In the genomic region with DNA sequence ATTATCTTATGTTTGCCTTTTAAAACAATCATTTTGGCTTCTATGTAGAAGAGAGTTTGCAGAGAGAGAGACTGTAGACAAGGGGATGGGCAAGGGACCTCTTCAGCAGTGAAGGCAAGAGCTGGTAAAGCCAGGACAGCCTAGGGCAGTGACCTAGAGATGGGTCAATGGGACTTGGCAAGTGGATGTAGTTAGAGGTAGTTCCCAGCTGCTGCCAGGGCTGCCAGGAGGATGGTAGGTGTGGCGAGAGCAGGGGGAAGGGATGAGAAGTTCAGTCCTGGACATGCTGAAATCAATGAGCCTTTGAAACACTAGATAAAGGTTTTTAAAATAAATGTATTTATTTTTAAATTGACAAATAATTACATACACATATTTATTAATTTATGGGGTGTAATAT, we compare ENCODE assay signal across 33 cellular contexts. TPM values are rescaled to one million over a fixed set of nuclear protein-coding genes. Genes with fewer than 3 reads are reported as not detected.
"Had no signal": no experiment of that assay in that cellular context is flagged by ENCODE, and none has a peak within 500 bp of the region (broad histone marks: within the 10 kb centered on the region; RNA-seq: fewer than 3 reads in every experiment).

No MANE protein-coding gene starts in this region.

- ATAC-seq: activated CD4-positive, CD25-positive, alpha-beta regulatory T cell treated with anti-CD3 and anti-CD28 coated beads, Interleukin-2, amount 50 U/mL, for 24 hours; activated naive CD4-positive, alpha-beta T cell treated with anti-CD3 and anti-CD28 coated beads, Interleukin-2, amount 50 U/mL, for 72 hours; activated T-cell treated with anti-CD3 and anti-CD28 coated beads, Interleukin-2, amount 50 U/mL, for 72 hours; gastrocnemius medialis; heart left ventricle; T-cell had no signal

- H3K36me3 ChIP-seq: ascending aorta, breast epithelium, cardiac muscle cell, colonic mucosa, gastrocnemius medialis, heart left ventricle, WERI-Rb-1 had no signal

- H3K4me1 Mint-ChIP-seq: activated B cell treated with CpG ODN at 0.5 μM for 24 hours; activated CD4-positive, alpha-beta memory T cell treated with anti-CD3 and anti-CD28 coated beads, Interleukin-2, amount 10 ng/mL, durations not matched to agents 7 days and 5 days; activated CD4-positive, alpha-beta T cell treated with anti-CD3 and anti-CD28 coated beads, Interleukin-2, amount 10 ng/mL, durations not matched to agents 7 days and 5 days; activated naive CD4-positive, alpha-beta T cell treated with anti-CD3 and anti-CD28 coated beads, Interleukin-2, amount 10 ng/mL, durations not matched to agents 7 days and 5 days; activated naive CD8-positive, alpha-beta T cell treated with anti-CD3 and anti-CD28 coated beads, Interleukin-2, amount 10 ng/mL, durations not matched to agents 7 days and 5 days; brain; T-cell had no signal

- H3K4me3 Mint-ChIP-seq: activated B cell treated with CpG ODN at 0.5 μM for 24 hours; activated CD4-positive, alpha-beta memory T cell treated with anti-CD3 and anti-CD28 coated beads, Interleukin-2, amount 10 ng/mL, durations not matched to agents 7 days and 5 days; activated CD4-positive, alpha-beta T cell treated with anti-CD3 and anti-CD28 coated beads, Interleukin-2, amount 10 ng/mL, durations not matched to agents 7 days and 5 days; activated naive CD4-positive, alpha-beta T cell treated with anti-CD3 and anti-CD28 coated beads, Interleukin-2, amount 10 ng/mL, durations not matched to agents 7 days and 5 days; activated naive CD8-positive, alpha-beta T cell treated with anti-CD3 and anti-CD28 coated beads, Interleukin-2, amount 10 ng/mL, durations not matched to agents 7 days and 5 days; activated T-cell treated with anti-CD3 and anti-CD28 coated beads, Interleukin-2, amount 50 U/mL, for 24 hours; activated T-cell treated with anti-CD3 and anti-CD28 coated beads, Interleukin-2, amount 50 U/mL, for 72 hours; brain; T-cell; T-helper 1 cell treated with Interleukin-12 subunit alpha and Interleukin-12 subunit beta and Interleukin-4 antibody, amounts not matched to agents 30 μg/mL and 1 μg/mL, for 36 hours; T-helper 2 cell treated with Interferon-gamma antibody and Interleukin-4, amounts not matched to agents 5 μg/mL and 100 μg/mL, for 36 hours had no signal

- H3K9me3 ChIP-seq: ascending aorta, breast epithelium, colonic mucosa, gastrocnemius medialis, heart left ventricle had no signal

- H3K9me3 Mint-ChIP-seq: activated B cell treated with CpG ODN at 0.5 μM for 24 hours; activated CD4-positive, alpha-beta memory T cell treated with anti-CD3 and anti-CD28 coated beads, Interleukin-2, amount 10 ng/mL, durations not matched to agents 7 days and 5 days; activated CD4-positive, alpha-beta T cell treated with anti-CD3 and anti-CD28 coated beads, Interleukin-2, amount 10 ng/mL, durations not matched to agents 7 days and 5 days; activated naive CD4-positive, alpha-beta T cell treated with anti-CD3 and anti-CD28 coated beads, Interleukin-2, amount 10 ng/mL, durations not matched to agents 7 days and 5 days; activated naive CD4-positive, alpha-beta T cell treated with anti-CD3 and anti-CD28 coated beads, Interleukin-2, amount 50 U/mL, for 72 hours; activated naive CD8-positive, alpha-beta T cell treated with anti-CD3 and anti-CD28 coated beads, Interleukin-2, amount 10 ng/mL, durations not matched to agents 7 days and 5 days; activated T-cell treated with anti-CD3 and anti-CD28 coated beads, Interleukin-2, amount 50 U/mL, for 24 hours; activated T-cell treated with anti-CD3 and anti-CD28 coated beads, Interleukin-2, amount 50 U/mL, for 72 hours; brain; T-cell; T-helper 1 cell treated with Interleukin-12 subunit alpha and Interleukin-12 subunit beta and Interleukin-4 antibody, amounts not matched to agents 30 μg/mL and 1 μg/mL, for 36 hours; T-helper 2 cell treated with Interferon-gamma antibody and Interleukin-4, amounts not matched to agents 5 μg/mL and 100 μg/mL, for 36 hours had no signal

- H3K27me3 Mint-ChIP-seq: activated CD4-positive, alpha-beta memory T cell treated with anti-CD3 and anti-CD28 coated beads, Interleukin-2, amount 10 ng/mL, durations not matched to agents 7 days and 5 days had no signal

- H3K4me1 ChIP-seq: ascending aorta, breast epithelium, colonic mucosa, gastrocnemius medialis, heart left ventricle had no signal

- H3K36me3 Mint-ChIP-seq: activated naive CD4-positive, alpha-beta T cell treated with anti-CD3 and anti-CD28 coated beads, Interleukin-2, amount 10 ng/mL, durations not matched to agents 7 days and 5 days; activated naive CD8-positive, alpha-beta T cell treated with anti-CD3 and anti-CD28 coated beads, Interleukin-2, amount 10 ng/mL, durations not matched to agents 7 days and 5 days; brain; T-cell had no signal

- DNase-seq: activated B cell treated with CpG ODN at 0.5 μM for 24 hours; activated CD4-positive, alpha-beta memory T cell treated with anti-CD3 and anti-CD28 coated beads, Interleukin-2, amount 10 ng/mL, durations not matched to agents 7 days and 5 days; activated CD4-positive, alpha-beta T cell treated with anti-CD3 and anti-CD28 coated beads, Interleukin-2, amount 10 ng/mL, durations not matched to agents 7 days and 5 days; activated CD4-positive, alpha-beta T cell treated with anti-CD3 and anti-CD28 coated beads, Interleukin-2, amount 50 U/mL, for 4 hours; activated CD8-positive, alpha-beta memory T cell treated with anti-CD3 and anti-CD28 coated beads, Interleukin-2, amount 50 U/mL, for 48 hours; activated gamma-delta T cell; activated naive CD4-positive, alpha-beta T cell; activated naive CD4-positive, alpha-beta T cell treated with anti-CD3 and anti-CD28 coated beads, Interleukin-2, amount 10 ng/mL, durations not matched to agents 7 days and 5 days; activated naive CD8-positive, alpha-beta T cell treated with anti-CD3 and anti-CD28 coated beads, Interleukin-2, amount 10 ng/mL, durations not matched to agents 7 days and 5 days; activated T-cell treated with anti-CD3 and anti-CD28 coated beads for 4 hours; activated T-cell treated with anti-CD3 and anti-CD28 coated beads, Interleukin-2, amount 50 U/mL, for 24 hours; activated T-cell treated with anti-CD3 and anti-CD28 coated beads, Interleukin-2, amount 50 U/mL, for 72 hours; central memory CD4-positive, alpha-beta T cell; cerebellar nuclear complex; colonic mucosa; effector CD8-positive, alpha-beta T cell; gastrocnemius medialis; glutamatergic neuron; heart left ventricle; T-cell; T1000; WERI-Rb-1 had no signal

- H3K4me3 ChIP-seq: ascending aorta, breast epithelium, cardiac muscle cell, colonic mucosa, gastrocnemius medialis, heart left ventricle had no signal

- H3K27ac ChIP-seq: ascending aorta, breast epithelium, cardiac muscle cell, colonic mucosa, gastrocnemius medialis, heart left ventricle, WERI-Rb-1 had no signal

- H3K27ac Mint-ChIP-seq: activated B cell treated with CpG ODN at 0.5 μM for 24 hours; activated CD4-positive, alpha-beta memory T cell treated with anti-CD3 and anti-CD28 coated beads, Interleukin-2, amount 10 ng/mL, durations not matched to agents 7 days and 5 days; activated CD4-positive, alpha-beta T cell treated with anti-CD3 and anti-CD28 coated beads, Interleukin-2, amount 10 ng/mL, durations not matched to agents 7 days and 5 days; activated naive CD4-positive, alpha-beta T cell treated with anti-CD3 and anti-CD28 coated beads, Interleukin-2, amount 10 ng/mL, durations not matched to agents 7 days and 5 days; activated naive CD4-positive, alpha-beta T cell treated with anti-CD3 and anti-CD28 coated beads, Interleukin-2, amount 50 U/mL, for 72 hours; activated naive CD8-positive, alpha-beta T cell treated with anti-CD3 and anti-CD28 coated beads, Interleukin-2, amount 10 ng/mL, durations not matched to agents 7 days and 5 days; activated T-cell treated with anti-CD3 and anti-CD28 coated beads, Interleukin-2, amount 50 U/mL, for 24 hours; activated T-cell treated with anti-CD3 and anti-CD28 coated beads, Interleukin-2, amount 50 U/mL, for 72 hours; brain; T-cell; T-helper 1 cell treated with Interleukin-12 subunit alpha and Interleukin-12 subunit beta and Interleukin-4 antibody, amounts not matched to agents 30 μg/mL and 1 μg/mL, for 36 hours; T-helper 2 cell treated with Interferon-gamma antibody and Interleukin-4, amounts not matched to agents 5 μg/mL and 100 μg/mL, for 36 hours had no signal

- H3K27me3 ChIP-seq: ascending aorta, breast epithelium, cardiac muscle cell, colonic mucosa, foreskin keratinocyte, gastrocnemius medialis, heart left ventricle had no signal

RNA-seq across cellular contexts. Expression of gene SPRR5, which starts 6.4 kb away (rescaled TPM):
- total RNA-seq: activated B cell treated with CpG ODN at 0.5 μM for 24 hours; activated CD4-positive, alpha-beta memory T cell treated with anti-CD3 and anti-CD28 coated beads, Interleukin-2, amount 10 ng/mL, durations not matched to agents 7 days and 5 days; activated CD4-positive, alpha-beta T cell treated with anti-CD3 and anti-CD28 coated beads, Interleukin-2, amount 10 ng/mL, durations not matched to agents 7 days and 5 days; activated naive CD4-positive, alpha-beta T cell treated with anti-CD3 and anti-CD28 coated beads, Interleukin-2, amount 50 U/mL, for 72 hours; activated naive CD8-positive, alpha-beta T cell treated with anti-CD3 and anti-CD28 coated beads, Interleukin-2, amount 10 ng/mL, durations not matched to agents 7 days and 5 days; activated T-cell treated with anti-CD3 and anti-CD28 coated beads, Interleukin-2, amount 50 U/mL, for 72 hours; ascending aorta; breast epithelium; cardiac muscle cell; colonic mucosa; dermis microvascular lymphatic vessel endothelial cell; endothelial cell of umbilical vein; gastrocnemius medialis; heart left ventricle; T-cell had no signal

RNA-seq across cellular contexts. Expression of gene SPRR4, which starts 29.8 kb away (rescaled TPM):
- total RNA-seq: activated B cell treated with CpG ODN at 0.5 μM for 24 hours; activated CD4-positive, alpha-beta memory T cell treated with anti-CD3 and anti-CD28 coated beads, Interleukin-2, amount 10 ng/mL, durations not matched to agents 7 days and 5 days; activated CD4-positive, alpha-beta T cell treated with anti-CD3 and anti-CD28 coated beads, Interleukin-2, amount 10 ng/mL, durations not matched to agents 7 days and 5 days; activated naive CD4-positive, alpha-beta T cell treated with anti-CD3 and anti-CD28 coated beads, Interleukin-2, amount 50 U/mL, for 72 hours; activated naive CD8-positive, alpha-beta T cell treated with anti-CD3 and anti-CD28 coated beads, Interleukin-2, amount 10 ng/mL, durations not matched to agents 7 days and 5 days; activated T-cell treated with anti-CD3 and anti-CD28 coated beads, Interleukin-2, amount 50 U/mL, for 72 hours; ascending aorta; breast epithelium; cardiac muscle cell; colonic mucosa; dermis microvascular lymphatic vessel endothelial cell; endothelial cell of umbilical vein; gastrocnemius medialis; heart left ventricle; T-cell had no signal

RNA-seq across cellular contexts. Expression of gene IVL, which starts 32.3 kb away (rescaled TPM):
- total RNA-seq: activated B cell treated with CpG ODN at 0.5 μM for 24 hours; activated CD4-positive, alpha-beta memory T cell treated with anti-CD3 and anti-CD28 coated beads, Interleukin-2, amount 10 ng/mL, durations not matched to agents 7 days and 5 days; activated CD4-positive, alpha-beta T cell treated with anti-CD3 and anti-CD28 coated beads, Interleukin-2, amount 10 ng/mL, durations not matched to agents 7 days and 5 days; activated naive CD4-positive, alpha-beta T cell treated with anti-CD3 and anti-CD28 coated beads, Interleukin-2, amount 50 U/mL, for 72 hours; activated naive CD8-positive, alpha-beta T cell treated with anti-CD3 and anti-CD28 coated beads, Interleukin-2, amount 10 ng/mL, durations not matched to agents 7 days and 5 days; activated T-cell treated with anti-CD3 and anti-CD28 coated beads, Interleukin-2, amount 50 U/mL, for 72 hours; ascending aorta; breast epithelium; cardiac muscle cell; colonic mucosa; dermis microvascular lymphatic vessel endothelial cell; endothelial cell of umbilical vein; gastrocnemius medialis; heart left ventricle; T-cell had no signal

RNA-seq across cellular contexts. Expression of gene SPRR1A, which starts 43.3 kb away (rescaled TPM):
- total RNA-seq: activated B cell treated with CpG ODN at 0.5 μM for 24 hours; activated CD4-positive, alpha-beta memory T cell treated with anti-CD3 and anti-CD28 coated beads, Interleukin-2, amount 10 ng/mL, durations not matched to agents 7 days and 5 days; activated CD4-positive, alpha-beta T cell treated with anti-CD3 and anti-CD28 coated beads, Interleukin-2, amount 10 ng/mL, durations not matched to agents 7 days and 5 days; activated naive CD4-positive, alpha-beta T cell treated with anti-CD3 and anti-CD28 coated beads, Interleukin-2, amount 50 U/mL, for 72 hours; activated naive CD8-positive, alpha-beta T cell treated with anti-CD3 and anti-CD28 coated beads, Interleukin-2, amount 10 ng/mL, durations not matched to agents 7 days and 5 days; activated T-cell treated with anti-CD3 and anti-CD28 coated beads, Interleukin-2, amount 50 U/mL, for 72 hours; ascending aorta; breast epithelium; cardiac muscle cell; colonic mucosa; dermis microvascular lymphatic vessel endothelial cell; endothelial cell of umbilical vein; gastrocnemius medialis; heart left ventricle; T-cell had no signal
